In the genomic region with DNA sequence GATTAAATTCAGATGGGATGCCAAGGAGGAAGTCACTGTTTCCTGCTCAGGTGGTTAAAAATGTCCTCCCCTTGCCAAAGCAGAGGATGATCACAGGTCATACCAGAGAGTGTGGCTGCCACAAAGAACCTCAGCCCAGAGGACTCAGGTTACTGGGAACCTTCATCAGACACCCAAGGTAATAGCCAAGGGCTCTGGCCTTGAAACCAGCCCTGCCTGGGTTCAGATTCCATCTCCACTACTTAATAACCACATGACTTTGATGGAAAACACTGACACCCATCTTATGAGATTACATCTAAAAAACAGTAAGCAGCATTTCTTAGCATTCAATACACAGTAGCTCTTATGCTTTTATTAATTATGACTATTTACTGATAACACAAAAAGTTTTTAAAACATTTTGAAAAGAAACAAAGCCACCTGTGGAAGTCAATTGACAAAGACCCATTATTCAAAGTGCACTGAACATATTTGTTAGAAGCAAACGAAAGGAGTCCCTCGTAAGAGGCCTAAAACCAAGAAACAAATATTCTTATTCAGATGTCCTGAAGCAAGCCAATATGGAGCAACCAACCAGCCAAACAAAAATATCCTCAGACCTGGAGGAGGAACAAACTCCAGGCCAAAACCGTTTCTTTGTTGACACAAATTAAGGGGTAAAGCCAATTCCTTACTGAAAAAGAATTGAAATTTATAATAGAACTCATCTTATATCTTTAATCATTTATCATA, we compare ENCODE assay signal across 22 cellular contexts.
DNase-seq lines count a peak whose midpoint lies in the region; ATAC-seq, FAIRE-seq and TF ChIP-seq lines count a peak whose summit lies in the region.
"Had no signal": no experiment of that assay in that cellular context is flagged by ENCODE, and none has a peak within 500 bp of the region (broad histone marks: within the 10 kb centered on the region; RNA-seq: fewer than 3 reads in every experiment).

No MANE protein-coding gene starts in this region.

- 70% methylated on average over 3 of the region's 3 CpGs for WGBS in right lobe of liver (ENCODE audit: insufficient coverage, low coverage, low lambda C conversion rate, missing lambda C conversion rate)
- WGBS in HepG2 (ENCODE audit: low lambda C conversion rate) = 4% methylated on average over 3 of the region's 3 CpGs

- H3K4me1 ChIP-seq in right lobe of liver = peaks cover 0 to 34% (median 7%) of the 10 kb centered on the region in 4 donors
- H3K4me1 ChIP-seq in HepG2 (ENCODE audit: insufficient read depth, low read length) = no peaks in the 10 kb centered on the region; the same call in 1 of the 2 replicates
- H3K4me1 ChIP-seq in colonic mucosa = no peaks in the 10 kb centered on the region
- H3K4me1 ChIP-seq in mucosa of descending colon (ENCODE audit: low read depth) = peaks cover 5% of the 10 kb centered on the region
- no peaks in the 10 kb centered on the region for H3K4me1 ChIP-seq in vagina

- H3K9me3 ChIP-seq in right lobe of liver (no peaks in the 10 kb centered on the region), HepG2 (ENCODE audit: low read length) (no peaks in the 10 kb centered on the region), colonic mucosa (no peaks in the 10 kb centered on the region), mucosa of descending colon (no peaks in the 10 kb centered on the region), vagina (no peaks in the 10 kb centered on the region)

- no peak overlapping the region for H2AFZ ChIP-seq in HepG2 (ENCODE audit: low read length)

- ATAC-seq in right lobe of liver (no peak), HepG2 (no peak), mucosa of descending colon (peak; percentile 24)
- ATAC-seq: naive thymus-derived CD4-positive, alpha-beta T cell had no signal

- intact Hi-C loops in right lobe of liver (cut with DNase I) (no loop called here), HepG2 (cut with micrococcal nuclease; ENCODE audit: unreplicated experiment) (no loop called here), colonic mucosa (cut with DNase I) (no loop called here), mucosa of descending colon (cut with DNase I, micrococcal nuclease) (no loop called here), vagina (cut with DNase I) (no loop called here)

- TF ChIP-seq EP300 in HepG2 (IDR thresholded peaks at IDR 0.05; ENCODE audit: low read depth in 2 of 2, low read length in 2 of 2) (no peak), HepG2 (CRISPR knock-in tag; IDR thresholded peaks at IDR 0.05; ENCODE audit: borderline replicate concordance) (no peak)

- TF ChIP-seq POLR2A in right lobe of liver (IDR thresholded peaks at IDR 0.05) (no peak), HepG2 (IDR thresholded peaks at IDR 0.05; ENCODE audit: insufficient read depth in 1 of 2, low read depth in 2 of 2, low read length in 2 of 2) (no peak), vagina (IDR thresholded peaks at IDR 0.05) (no peak)

- TF ChIP-seq RAD21 in HepG2 (CRISPR knock-in tag; IDR thresholded peaks at IDR 0.05) = no peak

- no peaks in the 10 kb centered on the region for H4K20me1 ChIP-seq in HepG2 (ENCODE audit: insufficient read depth, low read length)

- DNase-seq in right lobe of liver (no peak), HepG2 (ENCODE audit: low spot score) (no peak), colonic mucosa (no peak), mucosa of descending colon (no peak), vagina (ENCODE audit: extremely low spot score in 2 of 2) (no peak), DMS53 (lab: John Stamatoyannopoulos, UW) (no peak), A172 (ENCODE audit: low spot score) (no peak)
- no peak for DNase-seq in stimulated activated naive CD4-positive, alpha-beta T cell treated with Interleukin-2 at 50 U/mL for 16 hours (lab: John Stamatoyannopoulos, UW)
- DNase-seq: activated CD4-positive, alpha-beta T cell treated with anti-CD3 and anti-CD28 coated beads, Interleukin-2, amount 10 ng/mL, durations not matched to agents 7 days and 5 days; activated naive CD4-positive, alpha-beta T cell treated with anti-CD3 and anti-CD28 coated beads, Interleukin-2, amount 10 ng/mL, durations not matched to agents 7 days and 5 days; activated T-cell treated with anti-CD3 and anti-CD28 coated beads, Interleukin-2, amount 50 U/mL, for 48 hours; amygdala; CD4-positive, CD25-positive, alpha-beta regulatory T cell; DMS 273 treated with DMSO at 0.1 percent for 48 hours; mesenchymal stem cell; naive thymus-derived CD4-positive, alpha-beta T cell; NCI-H524; nucleus accumbens; WERI-Rb-1 had no signal

- no peak overlapping the region for H3K4me2 ChIP-seq in HepG2 (ENCODE audit: low read depth, low read length)

- FAIRE-seq in HepG2 (lab: Jason Lieb, UNC) = no peak
- FAIRE-seq: endometrium, RCC 7860 had no signal

- BruUV-seq in HepG2 (replicated peaks; lab: Mats Ljungman, UMichigan) = no TSS peak

- H3K36me3 ChIP-seq in right lobe of liver (no peaks in the 10 kb centered on the region), HepG2 (replicated peaks in 1 of 2; ENCODE audit: control insufficient read depth in 1 of 2, insufficient read depth in 2 of 2, low read length in 2 of 2) (no peaks in the 10 kb centered on the region), colonic mucosa (no peaks in the 10 kb centered on the region), mucosa of descending colon (ENCODE audit: low read depth) (no peaks in the 10 kb centered on the region), vagina (no peaks in the 10 kb centered on the region)
- H3K36me3 ChIP-seq: cardiac muscle cell, WERI-Rb-1 had no signal

- TF ChIP-seq CTCF in right lobe of liver (IDR thresholded peaks at IDR 0.05) = no peak
- TF ChIP-seq CTCF in HepG2 (CRISPR knock-in tag; IDR thresholded peaks at IDR 0.05) = no peak
- TF ChIP-seq CTCF in colonic mucosa (IDR thresholded peaks at IDR 0.05) = no peak
- TF ChIP-seq CTCF in mucosa of descending colon (IDR thresholded peaks at IDR 0.05) = no peak
- TF ChIP-seq CTCF in vagina (IDR thresholded peaks at IDR 0.05) = no peak

- CTCF ChIA-PET in HepG2 (lab: Yijun Ruan, JAX; ENCODE audit: low intra/inter-chr PET ratio, low total read pairs) = no interaction called here

- no peak overlapping the region for H3K9ac ChIP-seq in HepG2 (ENCODE audit: insufficient read depth, low read depth, low read length)
- no peak overlapping the region for H3K9ac ChIP-seq in colonic mucosa (ENCODE audit: low read depth in 2 of 2, low read length in 2 of 2)

- H3K4me3 ChIP-seq in right lobe of liver = no peak overlapping the region
- no peak overlapping the region for H3K4me3 ChIP-seq in HepG2 (replicated peaks in 1 of 3; ENCODE audit: insufficient read depth in 1 of 3, low read depth in 2 of 3, low read length in 3 of 3)
- H3K4me3 ChIP-seq in colonic mucosa = no peak overlapping the region
- H3K4me3 ChIP-seq in mucosa of descending colon = no peak overlapping the region
- H3K4me3 ChIP-seq in vagina = no peak overlapping the region
- H3K4me3 ChIP-seq: cardiac muscle cell had no signal

- peak overlapping the region in 2 of 3 donors; percentile 88 to 94 for H3K27ac ChIP-seq in right lobe of liver
- no peak overlapping the region for H3K27ac ChIP-seq in HepG2 (ENCODE audit: extremely low read length, insufficient read depth, low read length)
- peak overlapping the region; percentile 51 for H3K27ac ChIP-seq in colonic mucosa
- H3K27ac ChIP-seq in vagina = no peak overlapping the region
- H3K27ac ChIP-seq: cardiac muscle cell, WERI-Rb-1 had no signal

- in situ Hi-C loops in HepG2 (cut with HindIII; ENCODE audit: extremely low pct_ligation_motif_present, low pct_unique_long_range_greater_than_20kb) = no loop called here

- H3K79me2 ChIP-seq in HepG2 (ENCODE audit: insufficient read depth, low read length) = no peaks in the 10 kb centered on the region

- POLR2A ChIA-PET in HepG2 (lab: Yijun Ruan, JAX) = no interaction called here

- H3K27me3 ChIP-seq in right lobe of liver = no peaks in the 10 kb centered on the region
- no peaks in the 10 kb centered on the region for H3K27me3 ChIP-seq in HepG2 (ENCODE audit: control insufficient read depth in 1 of 2, insufficient read depth in 2 of 2, low read length in 2 of 2)
- no peaks in the 10 kb centered on the region for H3K27me3 ChIP-seq in colonic mucosa
- no peaks in the 10 kb centered on the region for H3K27me3 ChIP-seq in vagina
- H3K27me3 ChIP-seq: cardiac muscle cell had no signal

TF ChIP-seq in HepG2, 621 proteins besides CTCF, POLR2A, EP300 and RAD21 (continues in another document):
- TF ChIP-seq HCFC1 (IDR thresholded peaks at IDR 0.05; ENCODE audit: low read depth, low read length) (no peak), DNMT1 (CRISPR knock-in tag; IDR thresholded peaks at IDR 0.05) (no peak), FLYWCH1 (CRISPR knock-in tag; IDR thresholded peaks at IDR 0.05) (no peak), PAX8 (CRISPR knock-in tag; IDR thresholded peaks at IDR 0.05; ENCODE audit: borderline replicate concordance) (no peak)
- TF ChIP-seq, protein P1, sequence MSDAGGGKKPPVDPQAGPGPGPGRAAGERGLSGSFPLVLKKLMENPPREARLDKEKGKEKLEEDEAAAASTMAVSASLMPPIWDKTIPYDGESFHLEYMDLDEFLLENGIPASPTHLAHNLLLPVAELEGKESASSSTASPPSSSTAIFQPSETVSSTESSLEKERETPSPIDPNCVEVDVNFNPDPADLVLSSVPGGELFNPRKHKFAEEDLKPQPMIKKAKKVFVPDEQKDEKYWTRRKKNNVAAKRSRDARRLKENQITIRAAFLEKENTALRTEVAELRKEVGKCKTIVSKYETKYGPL (CRISPR knock-in tag; IDR thresholded peaks at IDR 0.05) = no peak
- TF ChIP-seq, protein P2, sequence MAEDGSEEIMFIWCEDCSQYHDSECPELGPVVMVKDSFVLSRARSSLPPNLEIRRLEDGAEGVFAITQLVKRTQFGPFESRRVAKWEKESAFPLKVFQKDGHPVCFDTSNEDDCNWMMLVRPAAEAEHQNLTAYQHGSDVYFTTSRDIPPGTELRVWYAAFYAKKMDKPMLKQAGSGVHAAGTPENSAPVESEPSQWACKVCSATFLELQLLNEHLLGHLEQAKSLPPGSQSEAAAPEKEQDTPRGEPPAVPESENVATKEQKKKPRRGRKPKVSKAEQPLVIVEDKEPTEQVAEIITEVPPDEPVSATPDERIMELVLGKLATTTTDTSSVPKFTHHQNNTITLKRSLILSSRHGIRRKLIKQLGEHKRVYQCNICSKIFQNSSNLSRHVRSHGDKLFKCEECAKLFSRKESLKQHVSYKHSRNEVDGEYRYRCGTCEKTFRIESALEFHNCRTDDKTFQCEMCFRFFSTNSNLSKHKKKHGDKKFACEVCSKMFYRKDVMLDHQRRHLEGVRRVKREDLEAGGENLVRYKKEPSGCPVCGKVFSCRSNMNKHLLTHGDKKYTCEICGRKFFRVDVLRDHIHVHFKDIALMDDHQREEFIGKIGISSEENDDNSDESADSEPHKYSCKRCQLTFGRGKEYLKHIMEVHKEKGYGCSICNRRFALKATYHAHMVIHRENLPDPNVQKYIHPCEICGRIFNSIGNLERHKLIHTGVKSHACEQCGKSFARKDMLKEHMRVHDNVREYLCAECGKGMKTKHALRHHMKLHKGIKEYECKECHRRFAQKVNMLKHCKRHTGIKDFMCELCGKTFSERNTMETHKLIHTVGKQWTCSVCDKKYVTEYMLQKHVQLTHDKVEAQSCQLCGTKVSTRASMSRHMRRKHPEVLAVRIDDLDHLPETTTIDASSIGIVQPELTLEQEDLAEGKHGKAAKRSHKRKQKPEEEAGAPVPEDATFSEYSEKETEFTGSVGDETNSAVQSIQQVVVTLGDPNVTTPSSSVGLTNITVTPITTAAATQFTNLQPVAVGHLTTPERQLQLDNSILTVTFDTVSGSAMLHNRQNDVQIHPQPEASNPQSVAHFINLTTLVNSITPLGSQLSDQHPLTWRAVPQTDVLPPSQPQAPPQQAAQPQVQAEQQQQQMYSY (CRISPR knock-in tag; IDR thresholded peaks at IDR 0.05) = no peak

Comparison
In these comparisons a context has a peak if more than half of its experiments do, and no peak if none do; other contexts are left out.
1. H3K27ac ChIP-seq: peak in right lobe of liver (2 of 3) and colonic mucosa (single experiment); none in HepG2 (single experiment) and vagina (single experiment).